In the genomic region with DNA sequence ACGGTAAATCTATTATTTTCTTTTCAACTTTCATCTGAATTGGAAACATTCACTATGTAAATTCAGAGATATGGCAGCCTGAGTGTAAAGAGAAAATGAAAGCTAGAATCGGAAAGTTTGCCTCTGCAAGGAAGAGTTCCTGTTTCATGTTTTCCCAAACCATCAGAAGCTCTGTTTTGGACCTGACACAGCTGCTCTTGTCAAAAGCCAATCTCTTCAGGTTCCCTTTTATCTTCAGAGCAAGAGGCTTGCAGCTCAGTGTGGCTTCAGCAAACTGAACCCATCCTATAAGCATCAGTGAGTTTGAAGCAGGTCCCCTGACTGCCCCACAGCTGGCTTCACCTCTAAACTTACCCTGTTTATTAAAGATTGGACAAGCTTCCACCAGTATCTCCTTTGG, we compare ENCODE assay signal across 8 cellular contexts.
DNase-seq lines count a peak whose midpoint lies in the region; ATAC-seq and TF ChIP-seq lines count a peak whose summit lies in the region.

No MANE protein-coding gene starts in this region.

- no peaks in the 10 kb centered on the region for H3K79me2 ChIP-seq in mesendoderm (ENCODE audit: control insufficient read depth, insufficient read depth, low read length)

- no peak overlapping the region for H4K8ac ChIP-seq in mesendoderm (ENCODE audit: low read depth, low read length)

- no peak overlapping the region for H2AK5ac ChIP-seq in mesendoderm (ENCODE audit: low read length)

- H3K27ac Mint-ChIP-seq in activated naive CD8-positive, alpha-beta T cell treated with anti-CD3 and anti-CD28 coated beads, Interleukin-2, amount 10 ng/mL, durations not matched to agents 7 days and 5 days = peak overlapping the region; percentile 43
- H3K27ac Mint-ChIP-seq in activated naive CD8-positive, alpha-beta T cell treated with anti-CD3 and anti-CD28 coated beads for 36 hours = no peak overlapping the region

- DNase-seq in activated naive CD8-positive, alpha-beta T cell treated with anti-CD3 and anti-CD28 coated beads, Interleukin-2, amount 10 ng/mL, durations not matched to agents 7 days and 5 days = no peak
- DNase-seq in activated naive CD8-positive, alpha-beta T cell treated with anti-CD3 and anti-CD28 coated beads for 36 hours = no peak
- no peak for DNase-seq in ascending aorta (ENCODE audit: low spot score in 2 of 2)
- DNase-seq in superior temporal gyrus (ENCODE audit: extremely low spot score) = peak; percentile 35
- DNase-seq in mesendoderm = no peak
- no peak for DNase-seq in left lobe of liver (ENCODE audit: low spot score)
- no peak for DNase-seq in NCI-H2107 (lab: John Stamatoyannopoulos, UW)

- WGBS in mesendoderm (ENCODE audit: extremely low coverage, insufficient coverage, low lambda C conversion rate) = no CpG with 5 or more reads among the region's 2 CpGs

- no peak for TF ChIP-seq CTCF in ascending aorta (IDR thresholded peaks at IDR 0.05)

- H2BK15ac ChIP-seq in mesendoderm (replicated peaks; ENCODE audit: low read depth) = no peak overlapping the region

- no peak overlapping the region for H2BK120ac ChIP-seq in mesendoderm (ENCODE audit: low read depth, low read length)

- ATAC-seq in activated naive CD8-positive, alpha-beta T cell treated with anti-CD3 and anti-CD28 coated beads, Interleukin-2, amount 10 ng/mL, durations not matched to agents 7 days and 5 days (ENCODE audit: low read depth) = no peak
- ATAC-seq in HG03064 (IDR thresholded peaks at IDR 0.05; ENCODE audit: low read depth, unreplicated experiment) (peak; percentile 87), left lobe of liver (no peak)

- H4K5ac ChIP-seq in mesendoderm (ENCODE audit: low read length) = no peak overlapping the region

- no peak overlapping the region for H3K23ac ChIP-seq in mesendoderm (ENCODE audit: low read length)

- H3K4me1 Mint-ChIP-seq in activated naive CD8-positive, alpha-beta T cell treated with anti-CD3 and anti-CD28 coated beads, Interleukin-2, amount 10 ng/mL, durations not matched to agents 7 days and 5 days = peaks cover 5% of the 10 kb centered on the region
- no peaks in the 10 kb centered on the region for H3K4me1 Mint-ChIP-seq in activated naive CD8-positive, alpha-beta T cell treated with anti-CD3 and anti-CD28 coated beads for 36 hours

- H3K27me3 ChIP-seq in ascending aorta = no peaks in the 10 kb centered on the region
- H3K27me3 ChIP-seq in mesendoderm (ENCODE audit: insufficient read depth, low read length, poor library complexity) = no peaks in the 10 kb centered on the region

- H3K27me3 Mint-ChIP-seq in activated naive CD8-positive, alpha-beta T cell treated with anti-CD3 and anti-CD28 coated beads, Interleukin-2, amount 10 ng/mL, durations not matched to agents 7 days and 5 days = no peaks in the 10 kb centered on the region
- H3K27me3 Mint-ChIP-seq in activated naive CD8-positive, alpha-beta T cell treated with anti-CD3 and anti-CD28 coated beads for 36 hours = no peaks in the 10 kb centered on the region

- H3K4me1 ChIP-seq in ascending aorta = no peaks in the 10 kb centered on the region
- no peaks in the 10 kb centered on the region for H3K4me1 ChIP-seq in mesendoderm (ENCODE audit: control insufficient read depth, low read depth, low read length)

- no peak overlapping the region for H3K56ac ChIP-seq in mesendoderm (ENCODE audit: low read length)

- intact Hi-C loops in ascending aorta (cut with DNase I) = no loop called here

- no peaks in the 10 kb centered on the region for H3K79me1 ChIP-seq in mesendoderm (ENCODE audit: low read length)

- no peaks in the 10 kb centered on the region for H3K9me3 ChIP-seq in ascending aorta

- H3K36me3 Mint-ChIP-seq in activated naive CD8-positive, alpha-beta T cell treated with anti-CD3 and anti-CD28 coated beads, Interleukin-2, amount 10 ng/mL, durations not matched to agents 7 days and 5 days = no peaks in the 10 kb centered on the region
- H3K36me3 Mint-ChIP-seq in activated naive CD8-positive, alpha-beta T cell treated with anti-CD3 and anti-CD28 coated beads for 36 hours = no peaks in the 10 kb centered on the region

- H3K4me3 ChIP-seq in ascending aorta (peak overlapping the region; percentile 23 to 41), mesendoderm (ENCODE audit: low read length) (no peak overlapping the region)

- no peak overlapping the region for H2BK5ac ChIP-seq in mesendoderm (ENCODE audit: low read length)

- no peak overlapping the region for H3K4ac ChIP-seq in mesendoderm (ENCODE audit: low read depth, low read length)

- H3K36me3 ChIP-seq in ascending aorta = no peaks in the 10 kb centered on the region
- no peaks in the 10 kb centered on the region for H3K36me3 ChIP-seq in mesendoderm (ENCODE audit: control insufficient read depth, insufficient read depth, low read length)

- no peaks in the 10 kb centered on the region for H3K9me3 Mint-ChIP-seq in activated naive CD8-positive, alpha-beta T cell treated with anti-CD3 and anti-CD28 coated beads, Interleukin-2, amount 10 ng/mL, durations not matched to agents 7 days and 5 days
- peaks cover 7% of the 10 kb centered on the region for H3K9me3 Mint-ChIP-seq in activated naive CD8-positive, alpha-beta T cell treated with anti-CD3 and anti-CD28 coated beads for 36 hours

- H3K4me2 ChIP-seq in mesendoderm (ENCODE audit: low read length) = no peak overlapping the region

- peak overlapping the region; percentile 63 for H3K4me3 Mint-ChIP-seq in activated naive CD8-positive, alpha-beta T cell treated with anti-CD3 and anti-CD28 coated beads, Interleukin-2, amount 10 ng/mL, durations not matched to agents 7 days and 5 days
- no peak overlapping the region for H3K4me3 Mint-ChIP-seq in activated naive CD8-positive, alpha-beta T cell treated with anti-CD3 and anti-CD28 coated beads for 36 hours

- POLR2A ChIA-PET in activated naive CD8-positive, alpha-beta T cell treated with anti-CD3 and anti-CD28 coated beads, Interleukin-2, amount 10 ng/mL, durations not matched to agents 7 days and 5 days (lab: Charles Lee) = no interaction called here

- H3K27ac ChIP-seq in ascending aorta (no peak overlapping the region), mesendoderm (ENCODE audit: low read depth, low read length) (no peak overlapping the region)

- no peak overlapping the region for H3K9ac ChIP-seq in mesendoderm (ENCODE audit: low read length)

- H3K18ac ChIP-seq in mesendoderm (ENCODE audit: low read length) = no peak overlapping the region
